22 cellular contexts compared by ENCODE assay signal in genomic region chr10:70613941-70614340, GRCh38. TPM values are rescaled to one million over a fixed set of nuclear protein-coding genes. Genes with fewer than 3 reads are reported as not detected.
"Had no signal": no experiment of that assay in that cellular context is flagged by ENCODE, and none has a peak within 500 bp of the region (broad histone marks: within the 10 kb centered on the region; RNA-seq: fewer than 3 reads in every experiment).

No MANE protein-coding gene starts in this region.

- H3K9me3 ChIP-seq: esophagus muscularis mucosa, heart left ventricle, left lung, suprapubic skin, transverse colon, uterus had no signal

- H3K4me1 ChIP-seq: esophagus muscularis mucosa, gastroesophageal sphincter, left lung, suprapubic skin, uterus had no signal

- H3K4me3 ChIP-seq: esophagus muscularis mucosa, gastroesophageal sphincter, heart left ventricle, left lung, spleen, suprapubic skin, transverse colon, uterus had no signal

- ATAC-seq: gastroesophageal sphincter, heart left ventricle, left lung had no signal

- H3K27me3 ChIP-seq: heart left ventricle, left lung, spleen, uterus had no signal

- DNase-seq: activated CD4-positive, alpha-beta T cell treated with anti-CD3 and anti-CD28 coated beads, Interleukin-2, amount 50 U/mL, for 1 hour; activated naive CD4-positive, alpha-beta T cell treated with anti-CD3 and anti-CD28 coated beads, Interleukin-2, amount 50 U/mL, for 16 hours; amniotic stem cell; effector CD4-positive, alpha-beta T cell; heart left ventricle; left lung; occipital lobe; posterior cingulate gyrus; spleen; stimulated activated CD8-positive, alpha-beta memory T cell treated with anti-CD3 and anti-CD28 coated beads, Interleukin-4, amount 100 ng/mL, for 48 hours; stimulated activated naive CD4-positive, alpha-beta T cell treated with Interleukin-2 at 50 U/mL for 16 hours; T-helper 2 cell; transverse colon; uterus had no signal

- H3K4me3 Mint-ChIP-seq: mesothelial cell of epicardium had no signal

- H3K27ac ChIP-seq: esophagus muscularis mucosa, gastroesophageal sphincter, heart left ventricle, left lung, spleen, suprapubic skin, transverse colon, uterus had no signal

- H3K36me3 Mint-ChIP-seq: mesothelial cell of epicardium had no signal

- H3K36me3 ChIP-seq: esophagus muscularis mucosa, gastroesophageal sphincter, heart left ventricle, left lung, spleen, suprapubic skin, transverse colon, uterus had no signal

- H3K27ac Mint-ChIP-seq: mesothelial cell of epicardium had no signal

RNA-seq across cellular contexts. Expression of gene PRF1, which starts 11.4 kb away (rescaled TPM):
- total RNA-seq: cerebellum, kidney epithelial cell, lung microvascular endothelial cell, occipital lobe, renal cortical epithelial cell had no signal

RNA-seq across cellular contexts. Expression of gene ADAMTS14, which starts 58.4 kb away (rescaled TPM):
- total RNA-seq: lung microvascular endothelial cell had no signal
